ENCODE assay signal across 8 cellular contexts in the genomic region with DNA sequence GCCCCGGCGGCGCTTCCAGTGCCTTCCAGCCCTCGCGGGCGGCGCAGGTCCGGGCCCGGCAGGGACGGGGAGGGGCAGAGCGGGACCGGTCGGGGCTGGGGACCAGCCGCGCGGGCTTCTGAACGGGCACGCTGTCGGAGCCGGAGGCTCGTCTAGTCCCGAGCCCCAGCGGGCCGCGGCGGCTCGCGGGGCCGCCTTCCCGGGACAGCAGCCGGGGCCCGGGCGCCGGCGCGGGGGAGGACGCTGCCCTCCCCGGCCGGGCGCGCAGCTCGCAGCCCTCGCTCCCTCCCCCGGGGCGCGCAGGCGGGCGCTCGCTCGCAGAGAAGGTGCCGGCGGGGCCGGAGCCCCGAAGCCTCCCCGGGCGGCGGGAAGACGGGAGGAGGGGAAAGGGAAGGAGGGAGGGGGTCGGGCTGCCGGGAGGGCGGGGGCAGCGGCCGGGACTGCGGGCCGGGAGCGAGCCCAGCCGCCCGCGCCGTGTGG. TPM values are rescaled to one million over a fixed set of nuclear protein-coding genes. Genes with fewer than 3 reads are reported as not detected.
A peak's percentile ranks its signal among the peaks of the same experiment; 100 is the strongest.
DNase-seq lines count a peak whose midpoint lies in the region; ATAC-seq and TF ChIP-seq lines count a peak whose summit lies in the region.

No MANE protein-coding gene starts in this region.

- no peak overlapping the region for H3K27ac ChIP-seq in SU-DHL-6 (ENCODE audit: low read depth, low read length)
- H3K27ac ChIP-seq in mucosa of rectum (ENCODE audit: low read depth in 2 of 2, low read length in 2 of 2): peak overlapping the region; percentile 46 to 75
- H3K27ac ChIP-seq in uterus: peak overlapping the region; percentile 93 to 96

- in situ Hi-C loops in ACHN (cut with HindIII; ENCODE audit: low pct_ligation_motif_present, low pct_unique_long_range_greater_than_20kb, low sequenced_read_pairs): no loop called here

- H3K36me3 ChIP-seq in SU-DHL-6 (ENCODE audit: low read length) (no peaks in the 10 kb centered on the region), mucosa of rectum (ENCODE audit: control insufficient read depth in 2 of 2, insufficient read depth in 2 of 2, low read length in 2 of 2) (no peaks in the 10 kb centered on the region), uterus (no peaks in the 10 kb centered on the region)

- intact Hi-C loops in uterus (cut with DNase I; ENCODE audit: low total_unique reads): no loop called here

- TF ChIP-seq POLR2A in uterus (IDR thresholded peaks at IDR 0.05): no peak

- H3K9me3 ChIP-seq in SU-DHL-6 (ENCODE audit: insufficient read depth, low read length) (no peaks in the 10 kb centered on the region), mucosa of rectum (ENCODE audit: control insufficient read depth in 2 of 2, low read length in 2 of 2) (no peaks in the 10 kb centered on the region), uterus (no peaks in the 10 kb centered on the region)

- H3K9ac ChIP-seq in SU-DHL-6 (ENCODE audit: low read length): no peak overlapping the region
- H3K9ac ChIP-seq in mucosa of rectum (ENCODE audit: low read depth in 1 of 2, low read length in 2 of 2): peak overlapping the region in 1 of 2 donors; percentile 42

- H3K79me2 ChIP-seq in SU-DHL-6 (ENCODE audit: insufficient read depth, low read length): no peaks in the 10 kb centered on the region

- no peak overlapping the region for H2AFZ ChIP-seq in SU-DHL-6 (ENCODE audit: low read depth, low read length, severe bottlenecking)

- TF ChIP-seq CTCF in SU-DHL-6 (IDR thresholded peaks at IDR 0.05; ENCODE audit: insufficient read depth, low read length, poor library complexity, severe bottlenecking): no peak
- TF ChIP-seq CTCF in epithelial cell of proximal tubule (conservative IDR thresholded peaks at IDR 0.05; ENCODE audit: low read depth, low read length): no peak
- peak in 1 of 4 experiments; percentile 3 for TF ChIP-seq CTCF in uterus (IDR thresholded peaks at IDR 0.05)

- H3K4me2 ChIP-seq in SU-DHL-6 (ENCODE audit: low read depth, low read length, poor library complexity, severe bottlenecking): peak overlapping the region; percentile 53

- H3K4me3 ChIP-seq in SU-DHL-6 (ENCODE audit: insufficient read depth, low read length, poor library complexity, severe bottlenecking) (no peak overlapping the region), epithelial cell of proximal tubule (ENCODE audit: low read depth, low read length) (peak overlapping the region; percentile 86), mucosa of rectum (ENCODE audit: low read length in 2 of 2) (peak overlapping the region; percentile 59 to 67), uterus (peak overlapping the region; percentile 69 to 75)

- DNase-seq in ACHN: peak; percentile 39
- no peak for DNase-seq in epithelial cell of proximal tubule (ENCODE audit: low read depth)
- DNase-seq in uterus: peak; percentile 45 to 64
- DNase-seq in DMS79 (lab: John Stamatoyannopoulos, UW): no peak

- H3K27me3 ChIP-seq in SU-DHL-6 (ENCODE audit: low read length) (0 out of 2 replicates have a peak, but pooled peaks cover 2% of the 10 kb centered on the region), mucosa of rectum (ENCODE audit: control insufficient read depth in 2 of 2, insufficient read depth in 2 of 2, low read length in 2 of 2) (peaks cover 4 to 7% of the 10 kb centered on the region in 2 donors), uterus (no peaks in the 10 kb centered on the region)

- no peaks in the 10 kb centered on the region for H3F3A ChIP-seq in SU-DHL-6 (ENCODE audit: insufficient read depth)

- no peaks in the 10 kb centered on the region for H3K9me2 ChIP-seq in SU-DHL-6 (replicated peaks; ENCODE audit: insufficient read depth, low read length)

- H4K20me1 ChIP-seq in SU-DHL-6 (ENCODE audit: low read depth, low read length): no peaks in the 10 kb centered on the region

- ATAC-seq in GM21367 (IDR thresholded peaks at IDR 0.05; ENCODE audit: unreplicated experiment) (peak; percentile 33), GM19351 (IDR thresholded peaks at IDR 0.05; ENCODE audit: unreplicated experiment) (no peak)

- peaks cover 6 to 12% of the 10 kb centered on the region in 2 donors for H3K4me1 ChIP-seq in mucosa of rectum (ENCODE audit: control insufficient read depth in 2 of 2, insufficient read depth in 2 of 2, low read length in 2 of 2)
- no peaks in the 10 kb centered on the region for H3K4me1 ChIP-seq in uterus

RNA-seq across cellular contexts. Expression of a gene that starts 0.7 kb away (rescaled TPM):
- total RNA-seq in epithelial cell of proximal tubule (49.8 and 50.6 TPM in 2 replicates), uterus (10 to 100 TPM; 11.5 to 34.6 (median 20.2) TPM)

Comparison
In these comparisons a context has a peak if more than half of its experiments do, and no peak if none do; other contexts are left out.
1. DNase-seq: peak in ACHN (single experiment) and uterus (2 of 2); none in epithelial cell of proximal tubule (single experiment) and DMS79 (single experiment).